1 cellular context compared by ENCODE assay signal in the genomic region with DNA sequence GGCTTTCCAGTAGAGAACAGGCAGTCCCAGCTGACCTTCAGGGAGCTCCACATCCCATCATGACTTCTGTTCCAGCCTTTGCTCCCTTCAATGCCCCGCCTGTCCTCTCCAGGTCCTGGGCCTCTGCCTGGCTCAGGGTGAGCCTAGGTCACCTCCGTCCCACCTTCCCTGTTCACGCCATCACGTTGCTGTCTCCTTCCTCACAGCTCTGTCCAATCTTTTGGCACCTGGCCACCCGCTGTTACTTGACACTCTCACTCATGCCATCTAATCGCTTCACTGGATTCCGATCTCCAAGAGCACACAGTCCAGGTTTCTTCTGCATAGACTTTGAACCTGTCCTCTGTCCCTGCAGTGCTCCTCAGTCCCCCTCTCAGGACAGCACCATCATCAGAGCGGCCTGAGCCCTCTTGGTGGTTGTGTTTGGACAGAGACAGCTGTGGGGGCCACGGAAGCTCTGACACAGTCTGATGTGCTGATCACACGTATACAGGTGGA.
A peak's percentile ranks its signal among the peaks of the same experiment; 100 is the strongest.
TF ChIP-seq lines count a peak whose summit lies in the region.

No MANE protein-coding gene starts in this region.

TF ChIP-seq in HepG2, 621 proteins besides CTCF, POLR2A, EP300 and RAD21 (continued from another document and continues in another):
- no peak for TF ChIP-seq ZBTB10 (CRISPR knock-in tag; IDR thresholded peaks at IDR 0.05; ENCODE audit: borderline replicate concordance)
- peak; percentile 86 for TF ChIP-seq ZNF317 (CRISPR knock-in tag; IDR thresholded peaks at IDR 0.05)
- no peak; the same call in 1 of the 2 replicates for TF ChIP-seq ZKSCAN1 (IDR thresholded peaks at IDR 0.05; ENCODE audit: low read length)
- peak; percentile 70; the same call in 1 of the 2 replicates for TF ChIP-seq CCDC6 (CRISPR knock-in tag; IDR thresholded peaks at IDR 0.05)
- no peak for TF ChIP-seq IKZF4 (CRISPR knock-in tag; IDR thresholded peaks at IDR 0.05; ENCODE audit: borderline replicate concordance, low read depth, not compliant biosample characterization)
- no peak for TF ChIP-seq ZNF326 (CRISPR knock-in tag; IDR thresholded peaks at IDR 0.05; ENCODE audit: borderline replicate concordance)
- TF ChIP-seq HOXA3 (CRISPR knock-in tag; IDR thresholded peaks at IDR 0.05): peak; percentile 87
- TF ChIP-seq, protein P1, sequence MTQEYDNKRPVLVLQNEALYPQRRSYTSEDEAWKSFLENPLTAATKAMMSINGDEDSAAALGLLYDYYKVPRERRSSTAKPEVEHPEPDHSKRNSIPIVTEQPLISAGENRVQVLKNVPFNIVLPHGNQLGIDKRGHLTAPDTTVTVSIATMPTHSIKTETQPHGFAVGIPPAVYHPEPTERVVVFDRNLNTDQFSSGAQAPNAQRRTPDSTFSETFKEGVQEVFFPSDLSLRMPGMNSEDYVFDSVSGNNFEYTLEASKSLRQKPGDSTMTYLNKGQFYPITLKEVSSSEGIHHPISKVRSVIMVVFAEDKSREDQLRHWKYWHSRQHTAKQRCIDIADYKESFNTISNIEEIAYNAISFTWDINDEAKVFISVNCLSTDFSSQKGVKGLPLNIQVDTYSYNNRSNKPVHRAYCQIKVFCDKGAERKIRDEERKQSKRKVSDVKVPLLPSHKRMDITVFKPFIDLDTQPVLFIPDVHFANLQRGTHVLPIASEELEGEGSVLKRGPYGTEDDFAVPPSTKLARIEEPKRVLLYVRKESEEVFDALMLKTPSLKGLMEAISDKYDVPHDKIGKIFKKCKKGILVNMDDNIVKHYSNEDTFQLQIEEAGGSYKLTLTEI (CRISPR knock-in tag; conservative IDR thresholded peaks at IDR 0.05): no peak
- TF ChIP-seq NCOA5 (CRISPR knock-in tag; IDR thresholded peaks at IDR 0.05): no peak
- no peak for TF ChIP-seq ZSCAN30 (CRISPR knock-in tag; IDR thresholded peaks at IDR 0.05)
- peak; percentile 8; the same call in 1 of the 2 replicates for TF ChIP-seq ZNF510 (CRISPR knock-in tag; IDR thresholded peaks at IDR 0.05; ENCODE audit: low read depth)
- peak; percentile 97 for TF ChIP-seq RXRA (CRISPR knock-in tag; IDR thresholded peaks at IDR 0.05)
- no peak; the same call in 1 of the 2 replicates for TF ChIP-seq RAD51 (IDR thresholded peaks at IDR 0.05; ENCODE audit: borderline replicate concordance)
- peak; percentile 55; the same call in 1 of the 2 replicates for TF ChIP-seq ZBTB7A (CRISPR knock-in tag; IDR thresholded peaks at IDR 0.05)
- TF ChIP-seq U2AF1 (optimal IDR thresholded peaks at IDR 0.05; ENCODE audit: low read depth, low read length): no peak
- no peak for TF ChIP-seq NR3C1 (CRISPR knock-in tag; IDR thresholded peaks at IDR 0.05)
- TF ChIP-seq, protein P2, sequence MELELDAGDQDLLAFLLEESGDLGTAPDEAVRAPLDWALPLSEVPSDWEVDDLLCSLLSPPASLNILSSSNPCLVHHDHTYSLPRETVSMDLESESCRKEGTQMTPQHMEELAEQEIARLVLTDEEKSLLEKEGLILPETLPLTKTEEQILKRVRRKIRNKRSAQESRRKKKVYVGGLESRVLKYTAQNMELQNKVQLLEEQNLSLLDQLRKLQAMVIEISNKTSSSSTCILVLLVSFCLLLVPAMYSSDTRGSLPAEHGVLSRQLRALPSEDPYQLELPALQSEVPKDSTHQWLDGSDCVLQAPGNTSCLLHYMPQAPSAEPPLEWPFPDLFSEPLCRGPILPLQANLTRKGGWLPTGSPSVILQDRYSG (CRISPR knock-in tag; IDR thresholded peaks at IDR 0.05): no peak
- peak; percentile 83; the same call in 1 of the 2 replicates for TF ChIP-seq ZNF747 (CRISPR knock-in tag; IDR thresholded peaks at IDR 0.05; ENCODE audit: borderline replicate concordance)
- 0 out of 2 replicates have a peak, but pooled peaks have one; percentile 53 for TF ChIP-seq RELA (CRISPR knock-in tag; IDR thresholded peaks at IDR 0.05)
- peak; percentile 47 for TF ChIP-seq ZKSCAN8 (CRISPR knock-in tag; IDR thresholded peaks at IDR 0.05; ENCODE audit: borderline replicate concordance)
- TF ChIP-seq ZNF644 (CRISPR knock-in tag; IDR thresholded peaks at IDR 0.05; ENCODE audit: low read depth): peak; percentile 89; the same call in 1 of the 2 replicates
- TF ChIP-seq ZNF737 (CRISPR knock-in tag; IDR thresholded peaks at IDR 0.05; ENCODE audit: borderline replicate concordance): 0 out of 2 replicates have a peak, but pooled peaks have one; percentile 17
- TF ChIP-seq ZNF501 (CRISPR knock-in tag; IDR thresholded peaks at IDR 0.05): peak; percentile 70
- peak; percentile 73 for TF ChIP-seq FOXP4 (CRISPR knock-in tag; IDR thresholded peaks at IDR 0.05)
- peak; percentile 90 for TF ChIP-seq HIVEP1 (CRISPR knock-in tag; IDR thresholded peaks at IDR 0.05)
- peak; percentile 81 for TF ChIP-seq PATZ1 (CRISPR knock-in tag; IDR thresholded peaks at IDR 0.05)
- no peak for TF ChIP-seq ZSCAN12 (CRISPR knock-in tag; IDR thresholded peaks at IDR 0.05)
- no peak for TF ChIP-seq E2F5 (CRISPR knock-in tag; conservative IDR thresholded peaks at IDR 0.05)
- peak; percentile 98 for TF ChIP-seq TBX2 (CRISPR knock-in tag; IDR thresholded peaks at IDR 0.05; ENCODE audit: borderline replicate concordance)
- peak; percentile 47; the same call in 1 of the 2 replicates for TF ChIP-seq TAF1 (CRISPR knock-in tag; IDR thresholded peaks at IDR 0.05)
- TF ChIP-seq ZNF761 (CRISPR knock-in tag; conservative IDR thresholded peaks at IDR 0.05): no peak
- no peak for TF ChIP-seq TBL1XR1 (IDR thresholded peaks at IDR 0.05; ENCODE audit: borderline replicate concordance, low read length, partially characterized antibody)
- TF ChIP-seq ZNF800 (CRISPR knock-in tag; IDR thresholded peaks at IDR 0.05): no peak
- TF ChIP-seq, protein P3, sequence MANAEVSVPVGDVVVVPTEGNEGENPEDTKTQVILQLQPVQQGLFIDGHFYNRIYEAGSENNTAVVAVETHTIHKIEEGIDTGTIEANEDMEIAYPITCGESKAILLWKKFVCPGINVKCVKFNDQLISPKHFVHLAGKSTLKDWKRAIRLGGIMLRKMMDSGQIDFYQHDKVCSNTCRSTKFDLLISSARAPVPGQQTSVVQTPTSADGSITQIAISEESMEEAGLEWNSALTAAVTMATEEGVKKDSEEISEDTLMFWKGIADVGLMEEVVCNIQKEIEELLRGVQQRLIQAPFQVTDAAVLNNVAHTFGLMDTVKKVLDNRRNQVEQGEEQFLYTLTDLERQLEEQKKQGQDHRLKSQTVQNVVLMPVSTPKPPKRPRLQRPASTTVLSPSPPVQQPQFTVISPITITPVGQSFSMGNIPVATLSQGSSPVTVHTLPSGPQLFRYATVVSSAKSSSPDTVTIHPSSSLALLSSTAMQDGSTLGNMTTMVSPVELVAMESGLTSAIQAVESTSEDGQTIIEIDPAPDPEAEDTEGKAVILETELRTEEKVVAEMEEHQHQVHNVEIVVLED (CRISPR knock-in tag; IDR thresholded peaks at IDR 0.05; ENCODE audit: borderline replicate concordance): peak; percentile 39; the same call in 1 of the 2 replicates
- TF ChIP-seq, protein P4, sequence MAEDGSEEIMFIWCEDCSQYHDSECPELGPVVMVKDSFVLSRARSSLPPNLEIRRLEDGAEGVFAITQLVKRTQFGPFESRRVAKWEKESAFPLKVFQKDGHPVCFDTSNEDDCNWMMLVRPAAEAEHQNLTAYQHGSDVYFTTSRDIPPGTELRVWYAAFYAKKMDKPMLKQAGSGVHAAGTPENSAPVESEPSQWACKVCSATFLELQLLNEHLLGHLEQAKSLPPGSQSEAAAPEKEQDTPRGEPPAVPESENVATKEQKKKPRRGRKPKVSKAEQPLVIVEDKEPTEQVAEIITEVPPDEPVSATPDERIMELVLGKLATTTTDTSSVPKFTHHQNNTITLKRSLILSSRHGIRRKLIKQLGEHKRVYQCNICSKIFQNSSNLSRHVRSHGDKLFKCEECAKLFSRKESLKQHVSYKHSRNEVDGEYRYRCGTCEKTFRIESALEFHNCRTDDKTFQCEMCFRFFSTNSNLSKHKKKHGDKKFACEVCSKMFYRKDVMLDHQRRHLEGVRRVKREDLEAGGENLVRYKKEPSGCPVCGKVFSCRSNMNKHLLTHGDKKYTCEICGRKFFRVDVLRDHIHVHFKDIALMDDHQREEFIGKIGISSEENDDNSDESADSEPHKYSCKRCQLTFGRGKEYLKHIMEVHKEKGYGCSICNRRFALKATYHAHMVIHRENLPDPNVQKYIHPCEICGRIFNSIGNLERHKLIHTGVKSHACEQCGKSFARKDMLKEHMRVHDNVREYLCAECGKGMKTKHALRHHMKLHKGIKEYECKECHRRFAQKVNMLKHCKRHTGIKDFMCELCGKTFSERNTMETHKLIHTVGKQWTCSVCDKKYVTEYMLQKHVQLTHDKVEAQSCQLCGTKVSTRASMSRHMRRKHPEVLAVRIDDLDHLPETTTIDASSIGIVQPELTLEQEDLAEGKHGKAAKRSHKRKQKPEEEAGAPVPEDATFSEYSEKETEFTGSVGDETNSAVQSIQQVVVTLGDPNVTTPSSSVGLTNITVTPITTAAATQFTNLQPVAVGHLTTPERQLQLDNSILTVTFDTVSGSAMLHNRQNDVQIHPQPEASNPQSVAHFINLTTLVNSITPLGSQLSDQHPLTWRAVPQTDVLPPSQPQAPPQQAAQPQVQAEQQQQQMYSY (CRISPR knock-in tag; IDR thresholded peaks at IDR 0.05): no peak
- peak; percentile 47; the same call in 1 of the 2 replicates for TF ChIP-seq BHLHE40 (IDR thresholded peaks at IDR 0.05; ENCODE audit: low read length)
- no peak for TF ChIP-seq ZNF75D (CRISPR knock-in tag; IDR thresholded peaks at IDR 0.05; ENCODE audit: borderline replicate concordance)
- TF ChIP-seq THYN1 (CRISPR knock-in tag; IDR thresholded peaks at IDR 0.05; ENCODE audit: borderline replicate concordance, low read depth): no peak
- TF ChIP-seq HNRNPL (IDR thresholded peaks at IDR 0.05; ENCODE audit: low read depth, low read length): no peak
- peak; percentile 48; the same call in 1 of the 2 replicates for TF ChIP-seq NR2F2 (IDR thresholded peaks at IDR 0.05; ENCODE audit: borderline replicate concordance, low read depth)
- TF ChIP-seq ZNF703 (CRISPR knock-in tag; IDR thresholded peaks at IDR 0.05; ENCODE audit: borderline replicate concordance): no peak
- peak; percentile 41; the same call in 1 of the 2 replicates for TF ChIP-seq ZNF605 (CRISPR knock-in tag; IDR thresholded peaks at IDR 0.05)
- TF ChIP-seq TOPORS (CRISPR knock-in tag; IDR thresholded peaks at IDR 0.05): peak; percentile 71; the same call in 1 of the 2 replicates
